ENCODE assay signal across 1 cellular context in the genomic region with DNA sequence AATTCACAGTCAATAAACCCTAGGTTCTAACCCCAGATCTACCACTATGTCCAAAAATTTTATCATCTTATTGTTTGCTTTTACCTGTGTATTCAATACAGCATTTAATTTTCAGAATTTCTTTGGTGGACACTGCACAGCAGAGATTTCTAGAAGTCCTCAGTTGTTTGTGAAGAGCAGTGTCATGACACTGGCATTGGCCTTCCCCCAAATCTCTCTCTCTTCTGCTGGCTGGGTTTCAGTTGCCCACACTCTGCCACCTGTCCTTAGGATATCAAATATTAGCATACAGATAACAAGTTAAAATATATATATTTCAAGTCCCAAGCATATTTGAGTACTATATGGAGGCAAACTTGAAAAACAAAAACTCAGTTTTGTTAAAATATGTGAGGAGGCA.
TF ChIP-seq lines count a peak whose summit lies in the region.

No MANE protein-coding gene starts in this region.

TF ChIP-seq in K562, 482 proteins besides CTCF, POLR2A, EP300 and RAD21:
- TF ChIP-seq ESRRB (CRISPR knock-in tag; IDR thresholded peaks at IDR 0.05; ENCODE audit: borderline replicate concordance) (no peak), SRSF9 (IDR thresholded peaks at IDR 0.05; ENCODE audit: borderline replicate concordance, low read depth, low read length) (no peak), SMAD2 (IDR thresholded peaks at IDR 0.05; ENCODE audit: low read depth, low read length) (no peak), ZNF584 (CRISPR knock-in tag; IDR thresholded peaks at IDR 0.05; ENCODE audit: low read depth) (no peak), ZNF253 (CRISPR knock-in tag; conservative IDR thresholded peaks at IDR 0.05) (no peak), ZNF224 (CRISPR knock-in tag; IDR thresholded peaks at IDR 0.05) (no peak), SP1 (CRISPR knock-in tag; IDR thresholded peaks at IDR 0.05) (no peak), ETV1 (tag; conservative IDR thresholded peaks at IDR 0.05; ENCODE audit: low read depth) (no peak), NCOA1 (IDR thresholded peaks at IDR 0.05; ENCODE audit: low read depth) (no peak), ZBTB17 (CRISPR knock-in tag; IDR thresholded peaks at IDR 0.05) (no peak), KAT7 (CRISPR knock-in tag; IDR thresholded peaks at IDR 0.05; ENCODE audit: borderline replicate concordance) (no peak), ELF1 (tag; IDR thresholded peaks at IDR 0.05) (no peak)
- TF ChIP-seq, protein P1, sequence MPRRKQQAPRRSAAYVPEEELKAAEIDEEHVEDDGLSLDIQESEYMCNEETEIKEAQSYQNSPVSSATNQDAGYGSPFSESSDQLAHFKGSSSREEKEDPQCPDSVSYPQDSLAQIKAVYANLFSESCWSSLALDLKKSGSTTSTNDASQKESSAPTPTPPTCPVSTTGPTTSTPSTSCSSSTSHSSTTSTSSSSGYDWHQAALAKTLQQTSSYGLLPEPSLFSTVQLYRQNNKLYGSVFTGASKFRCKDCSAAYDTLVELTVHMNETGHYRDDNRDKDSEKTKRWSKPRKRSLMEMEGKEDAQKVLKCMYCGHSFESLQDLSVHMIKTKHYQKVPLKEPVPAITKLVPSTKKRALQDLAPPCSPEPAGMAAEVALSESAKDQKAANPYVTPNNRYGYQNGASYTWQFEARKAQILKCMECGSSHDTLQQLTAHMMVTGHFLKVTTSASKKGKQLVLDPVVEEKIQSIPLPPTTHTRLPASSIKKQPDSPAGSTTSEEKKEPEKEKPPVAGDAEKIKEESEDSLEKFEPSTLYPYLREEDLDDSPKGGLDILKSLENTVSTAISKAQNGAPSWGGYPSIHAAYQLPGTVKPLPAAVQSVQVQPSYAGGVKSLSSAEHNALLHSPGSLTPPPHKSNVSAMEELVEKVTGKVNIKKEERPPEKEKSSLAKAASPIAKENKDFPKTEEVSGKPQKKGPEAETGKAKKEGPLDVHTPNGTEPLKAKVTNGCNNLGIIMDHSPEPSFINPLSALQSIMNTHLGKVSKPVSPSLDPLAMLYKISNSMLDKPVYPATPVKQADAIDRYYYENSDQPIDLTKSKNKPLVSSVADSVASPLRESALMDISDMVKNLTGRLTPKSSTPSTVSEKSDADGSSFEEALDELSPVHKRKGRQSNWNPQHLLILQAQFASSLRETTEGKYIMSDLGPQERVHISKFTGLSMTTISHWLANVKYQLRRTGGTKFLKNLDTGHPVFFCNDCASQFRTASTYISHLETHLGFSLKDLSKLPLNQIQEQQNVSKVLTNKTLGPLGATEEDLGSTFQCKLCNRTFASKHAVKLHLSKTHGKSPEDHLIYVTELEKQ (CRISPR knock-in tag; IDR thresholded peaks at IDR 0.05) = no peak
- TF ChIP-seq, protein P2, sequence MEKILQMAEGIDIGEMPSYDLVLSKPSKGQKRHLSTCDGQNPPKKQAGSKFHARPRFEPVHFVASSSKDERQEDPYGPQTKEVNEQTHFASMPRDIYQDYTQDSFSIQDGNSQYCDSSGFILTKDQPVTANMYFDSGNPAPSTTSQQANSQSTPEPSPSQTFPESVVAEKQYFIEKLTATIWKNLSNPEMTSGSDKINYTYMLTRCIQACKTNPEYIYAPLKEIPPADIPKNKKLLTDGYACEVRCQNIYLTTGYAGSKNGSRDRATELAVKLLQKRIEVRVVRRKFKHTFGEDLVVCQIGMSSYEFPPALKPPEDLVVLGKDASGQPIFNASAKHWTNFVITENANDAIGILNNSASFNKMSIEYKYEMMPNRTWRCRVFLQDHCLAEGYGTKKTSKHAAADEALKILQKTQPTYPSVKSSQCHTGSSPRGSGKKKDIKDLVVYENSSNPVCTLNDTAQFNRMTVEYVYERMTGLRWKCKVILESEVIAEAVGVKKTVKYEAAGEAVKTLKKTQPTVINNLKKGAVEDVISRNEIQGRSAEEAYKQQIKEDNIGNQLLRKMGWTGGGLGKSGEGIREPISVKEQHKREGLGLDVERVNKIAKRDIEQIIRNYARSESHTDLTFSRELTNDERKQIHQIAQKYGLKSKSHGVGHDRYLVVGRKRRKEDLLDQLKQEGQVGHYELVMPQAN (IDR thresholded peaks at IDR 0.05; ENCODE audit: borderline replicate concordance) = no peak
- TF ChIP-seq, protein P3, sequence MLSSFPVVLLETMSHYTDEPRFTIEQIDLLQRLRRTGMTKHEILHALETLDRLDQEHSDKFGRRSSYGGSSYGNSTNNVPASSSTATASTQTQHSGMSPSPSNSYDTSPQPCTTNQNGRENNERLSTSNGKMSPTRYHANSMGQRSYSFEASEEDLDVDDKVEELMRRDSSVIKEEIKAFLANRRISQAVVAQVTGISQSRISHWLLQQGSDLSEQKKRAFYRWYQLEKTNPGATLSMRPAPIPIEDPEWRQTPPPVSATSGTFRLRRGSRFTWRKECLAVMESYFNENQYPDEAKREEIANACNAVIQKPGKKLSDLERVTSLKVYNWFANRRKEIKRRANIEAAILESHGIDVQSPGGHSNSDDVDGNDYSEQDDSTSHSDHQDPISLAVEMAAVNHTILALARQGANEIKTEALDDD (IDR thresholded peaks at IDR 0.05) = no peak
